1 cellular context compared by ENCODE assay signal in genomic region chr11:43680521-43681505, GRCh38.
TF ChIP-seq lines count a peak whose summit lies in the region.

Gene HSD17B12, plus strand, starts transcription at chr11:43680738. Its CDS starts 90 bp downstream, at chr11:43680828.

TF ChIP-seq in GM12878, 131 proteins besides CTCF, POLR2A, EP300 and RAD21 (continued from another document and continues in another):
- TF ChIP-seq IRF3 (IDR thresholded peaks at IDR 0.05) (peak; percentile 80), NRF1 (conservative IDR thresholded peaks at IDR 0.05; ENCODE audit: low read depth, low read length) (peak; percentile 18; the same call in 1 of the 2 replicates), SREBF2 (IDR thresholded peaks at IDR 0.05; ENCODE audit: low read length) (0 out of 2 replicates have a peak, but pooled peaks have one; percentile 25), SUZ12 (IDR thresholded peaks at IDR 0.05; ENCODE audit: unreplicated experiment) (no peak), GABPA (IDR thresholded peaks at IDR 0.05; ENCODE audit: low read depth) (no peak), SP1 (IDR thresholded peaks at IDR 0.05; ENCODE audit: low read depth, low read length) (peak; percentile 93), ATF2 (IDR thresholded peaks at IDR 0.05; ENCODE audit: low read length) (no peak), MEF2A (IDR thresholded peaks at IDR 0.05; ENCODE audit: insufficient read depth, low read depth, low read length) (no peak), YY1 (IDR thresholded peaks at IDR 0.05; ENCODE audit: low read depth, low read length) (peak; percentile 68), EZH2 (IDR thresholded peaks at IDR 0.05; ENCODE audit: borderline replicate concordance, control insufficient read depth, low read depth, low read length) (no peak), PKNOX1 (IDR thresholded peaks at IDR 0.05) (peak; percentile 94), FOXM1 (IDR thresholded peaks at IDR 0.05; ENCODE audit: low read depth, low read length) (no peak), MLLT1 (IDR thresholded peaks at IDR 0.05) (no peak), SRF (IDR thresholded peaks at IDR 0.05; ENCODE audit: low read depth in 2 of 2, low read length in 2 of 2) (0 out of 4 replicates have a peak, but pooled peaks of 1 of the 2 experiments have one; percentile 6), MXI1 (IDR thresholded peaks at IDR 0.05; ENCODE audit: low read depth, low read length) (peak; percentile 62; the same call in 1 of the 2 replicates), SUPT20H (IDR thresholded peaks at IDR 0.05; ENCODE audit: borderline replicate concordance, control insufficient read depth, low read depth, low read length) (no peak), YBX1 (IDR thresholded peaks at IDR 0.05) (no peak), ZZZ3 (IDR thresholded peaks at IDR 0.05; ENCODE audit: control insufficient read depth, insufficient read length, low read depth) (no peak), IKZF1 (conservative IDR thresholded peaks at IDR 0.05) (peak; percentile 68), BRCA1 (IDR thresholded peaks at IDR 0.05; ENCODE audit: low read depth, low read length) (no peak), ZNF24 (IDR thresholded peaks at IDR 0.05) (peak; percentile 67; the same call in 1 of the 2 replicates), RCOR1 (conservative IDR thresholded peaks at IDR 0.05; ENCODE audit: low read depth, low read length) (0 out of 2 replicates have a peak, but pooled peaks have one; percentile 17), HSF1 (IDR thresholded peaks at IDR 0.05; ENCODE audit: low read depth, low read length) (no peak), CHD1 (IDR thresholded peaks at IDR 0.05; ENCODE audit: low read depth, low read length) (peak; percentile 23; the same call in 1 of the 2 replicates), SMARCA5 (IDR thresholded peaks at IDR 0.05) (no peak), POU2F2 (IDR thresholded peaks at IDR 0.05; ENCODE audit: borderline replicate concordance, low read depth, low read length) (peak; percentile 82; the same call in 2 of the 3 replicates), BACH1 (IDR thresholded peaks at IDR 0.05; ENCODE audit: borderline replicate concordance) (no peak; the same call in 1 of the 2 replicates), ATF7 (IDR thresholded peaks at IDR 0.05; ENCODE audit: low read depth) (no peak), JUND (IDR thresholded peaks at IDR 0.05; ENCODE audit: low read depth, low read length) (no peak), SMAD5 (IDR thresholded peaks at IDR 0.05; ENCODE audit: low read depth) (peak; percentile 89), CHD4 (IDR thresholded peaks at IDR 0.05) (no peak), RUNX3 (IDR thresholded peaks at IDR 0.05; ENCODE audit: low read length) (0 out of 2 replicates have a peak, but pooled peaks have one; percentile 8), POLR2AphosphoS5 (IDR thresholded peaks at IDR 0.05; ENCODE audit: low read length) (peak; percentile 97), ZBTB33 (IDR thresholded peaks at IDR 0.05) (no peak), BMI1 (IDR thresholded peaks at IDR 0.05; ENCODE audit: borderline replicate concordance) (no peak), NFXL1 (IDR thresholded peaks at IDR 0.05; ENCODE audit: borderline replicate concordance) (no peak), ELK1 (IDR thresholded peaks at IDR 0.05; ENCODE audit: low read depth, low read length) (0 out of 2 replicates have a peak, but pooled peaks have one; percentile 17), FOS (IDR thresholded peaks at IDR 0.05; ENCODE audit: borderline replicate concordance, extremely low read depth, insufficient read length) (peak; percentile 47)
- TF ChIP-seq, protein P1, sequence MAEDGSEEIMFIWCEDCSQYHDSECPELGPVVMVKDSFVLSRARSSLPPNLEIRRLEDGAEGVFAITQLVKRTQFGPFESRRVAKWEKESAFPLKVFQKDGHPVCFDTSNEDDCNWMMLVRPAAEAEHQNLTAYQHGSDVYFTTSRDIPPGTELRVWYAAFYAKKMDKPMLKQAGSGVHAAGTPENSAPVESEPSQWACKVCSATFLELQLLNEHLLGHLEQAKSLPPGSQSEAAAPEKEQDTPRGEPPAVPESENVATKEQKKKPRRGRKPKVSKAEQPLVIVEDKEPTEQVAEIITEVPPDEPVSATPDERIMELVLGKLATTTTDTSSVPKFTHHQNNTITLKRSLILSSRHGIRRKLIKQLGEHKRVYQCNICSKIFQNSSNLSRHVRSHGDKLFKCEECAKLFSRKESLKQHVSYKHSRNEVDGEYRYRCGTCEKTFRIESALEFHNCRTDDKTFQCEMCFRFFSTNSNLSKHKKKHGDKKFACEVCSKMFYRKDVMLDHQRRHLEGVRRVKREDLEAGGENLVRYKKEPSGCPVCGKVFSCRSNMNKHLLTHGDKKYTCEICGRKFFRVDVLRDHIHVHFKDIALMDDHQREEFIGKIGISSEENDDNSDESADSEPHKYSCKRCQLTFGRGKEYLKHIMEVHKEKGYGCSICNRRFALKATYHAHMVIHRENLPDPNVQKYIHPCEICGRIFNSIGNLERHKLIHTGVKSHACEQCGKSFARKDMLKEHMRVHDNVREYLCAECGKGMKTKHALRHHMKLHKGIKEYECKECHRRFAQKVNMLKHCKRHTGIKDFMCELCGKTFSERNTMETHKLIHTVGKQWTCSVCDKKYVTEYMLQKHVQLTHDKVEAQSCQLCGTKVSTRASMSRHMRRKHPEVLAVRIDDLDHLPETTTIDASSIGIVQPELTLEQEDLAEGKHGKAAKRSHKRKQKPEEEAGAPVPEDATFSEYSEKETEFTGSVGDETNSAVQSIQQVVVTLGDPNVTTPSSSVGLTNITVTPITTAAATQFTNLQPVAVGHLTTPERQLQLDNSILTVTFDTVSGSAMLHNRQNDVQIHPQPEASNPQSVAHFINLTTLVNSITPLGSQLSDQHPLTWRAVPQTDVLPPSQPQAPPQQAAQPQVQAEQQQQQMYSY (CRISPR knock-in tag; IDR thresholded peaks at IDR 0.05): no peak
- TF ChIP-seq, protein P2, sequence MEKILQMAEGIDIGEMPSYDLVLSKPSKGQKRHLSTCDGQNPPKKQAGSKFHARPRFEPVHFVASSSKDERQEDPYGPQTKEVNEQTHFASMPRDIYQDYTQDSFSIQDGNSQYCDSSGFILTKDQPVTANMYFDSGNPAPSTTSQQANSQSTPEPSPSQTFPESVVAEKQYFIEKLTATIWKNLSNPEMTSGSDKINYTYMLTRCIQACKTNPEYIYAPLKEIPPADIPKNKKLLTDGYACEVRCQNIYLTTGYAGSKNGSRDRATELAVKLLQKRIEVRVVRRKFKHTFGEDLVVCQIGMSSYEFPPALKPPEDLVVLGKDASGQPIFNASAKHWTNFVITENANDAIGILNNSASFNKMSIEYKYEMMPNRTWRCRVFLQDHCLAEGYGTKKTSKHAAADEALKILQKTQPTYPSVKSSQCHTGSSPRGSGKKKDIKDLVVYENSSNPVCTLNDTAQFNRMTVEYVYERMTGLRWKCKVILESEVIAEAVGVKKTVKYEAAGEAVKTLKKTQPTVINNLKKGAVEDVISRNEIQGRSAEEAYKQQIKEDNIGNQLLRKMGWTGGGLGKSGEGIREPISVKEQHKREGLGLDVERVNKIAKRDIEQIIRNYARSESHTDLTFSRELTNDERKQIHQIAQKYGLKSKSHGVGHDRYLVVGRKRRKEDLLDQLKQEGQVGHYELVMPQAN (conservative IDR thresholded peaks at IDR 0.05): peak; percentile 57
- TF ChIP-seq, protein P3, sequence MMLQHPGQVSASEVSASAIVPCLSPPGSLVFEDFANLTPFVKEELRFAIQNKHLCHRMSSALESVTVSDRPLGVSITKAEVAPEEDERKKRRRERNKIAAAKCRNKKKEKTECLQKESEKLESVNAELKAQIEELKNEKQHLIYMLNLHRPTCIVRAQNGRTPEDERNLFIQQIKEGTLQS (IDR thresholded peaks at IDR 0.05; ENCODE audit: borderline replicate concordance, extremely low read depth, low read depth, low read length): no peak
